ENCODE assay signal across 14 cellular contexts in the genomic region with DNA sequence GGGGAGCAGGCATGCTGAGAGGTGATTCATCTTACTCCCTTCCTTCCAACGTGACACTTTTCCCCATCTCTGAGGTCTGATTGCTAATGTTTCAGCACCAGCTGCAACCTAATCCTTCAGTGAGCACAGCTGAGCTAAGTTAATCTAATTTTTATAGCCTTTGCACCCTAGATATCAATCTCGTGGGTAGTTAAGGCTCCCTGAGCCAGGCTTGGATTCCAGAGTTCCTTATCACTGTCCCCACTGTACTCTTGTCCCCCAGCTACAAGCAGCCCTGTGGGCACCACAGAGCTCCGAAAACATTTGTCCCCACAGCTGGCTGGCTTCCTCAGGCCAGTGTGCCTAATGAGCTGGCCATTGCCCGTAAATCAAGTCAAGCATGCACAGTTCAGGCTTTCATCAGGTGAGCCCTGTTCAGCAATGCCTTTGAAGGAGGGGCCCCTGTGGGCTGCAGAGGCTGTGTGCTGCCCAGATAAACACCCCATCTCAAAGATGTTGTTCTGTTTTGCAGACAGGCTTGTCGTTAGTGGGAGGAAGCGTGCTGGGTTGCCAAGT.
A peak's percentile ranks its signal among the peaks of the same experiment; 100 is the strongest.
DNase-seq lines count a peak whose midpoint lies in the region; ATAC-seq, FAIRE-seq and TF ChIP-seq lines count a peak whose summit lies in the region.
"Had no signal": no experiment of that assay in that cellular context is flagged by ENCODE, and none has a peak within 500 bp of the region (broad histone marks: within the 10 kb centered on the region; RNA-seq: fewer than 3 reads in every experiment).

No MANE protein-coding gene starts in this region.

- no peak overlapping the region for H3K4me2 ChIP-seq in OCI-LY7 (ENCODE audit: low read length)

- H3K27ac ChIP-seq in OCI-LY7 (ENCODE audit: low read depth, low read length, poor library complexity, severe bottlenecking), result no peak overlapping the region
- H3K27ac ChIP-seq: ascending aorta, SK-N-MC, tibial nerve had no signal

- TF ChIP-seq CTCF in fibroblast of mammary gland (conservative IDR thresholded peaks at IDR 0.05; ENCODE audit: control insufficient read depth, insufficient read depth, low read depth, low read length) (no peak), OCI-LY7 (conservative IDR thresholded peaks at IDR 0.05; ENCODE audit: low read length) (no peak)

- CTCF ChIA-PET in OCI-LY7 (lab: Charles Lee; ENCODE audit: unreplicated experiment), result no interaction called here

- intact Hi-C loops in sciatic nerve (cut with DNase I), result no loop called here
- intact Hi-C loops in OCI-LY7 (cut with micrococcal nuclease; ENCODE audit: unreplicated experiment), result no loop called here

- H4K20me1 ChIP-seq in OCI-LY7 (ENCODE audit: insufficient read depth, low read length), result no peaks in the 10 kb centered on the region

- no TSS peak for BruUV-seq in OCI-LY7 (replicated peaks; lab: Mats Ljungman, UMichigan)

- no peaks in the 10 kb centered on the region for H3K9me2 ChIP-seq in OCI-LY7 (ENCODE audit: insufficient read depth, low read length)

- no peaks in the 10 kb centered on the region for H3K9me3 ChIP-seq in OCI-LY7 (ENCODE audit: low read length)
- H3K9me3 ChIP-seq: ascending aorta, tibial nerve had no signal

- no peak overlapping the region for H2AFZ ChIP-seq in OCI-LY7 (ENCODE audit: low read length)

- H3K36me3 ChIP-seq in OCI-LY7 (ENCODE audit: insufficient read depth, low read length), result no peaks in the 10 kb centered on the region
- H3K36me3 ChIP-seq: ascending aorta, tibial nerve had no signal

- POLR2A ChIA-PET in OCI-LY7 (lab: Charles Lee), result interaction anchor here (0.6 to 1.5 kb wide), 2 partner anchors 13 to 98 kb away, joined by 3 to 4 read pairs; no protein-coding TSS in a partner anchor

- no peaks in the 10 kb centered on the region for H3K4me1 ChIP-seq in OCI-LY7 (ENCODE audit: insufficient read depth, low read length, poor library complexity, severe bottlenecking)
- H3K4me1 ChIP-seq: ascending aorta, tibial nerve had no signal

- FAIRE-seq in RCC 7860 (lab: Jason Lieb, UNC), result peak; percentile 92

- peak; percentile 9 for DNase-seq in HS-27A (ENCODE audit: low read depth)
- DNase-seq in RCC 7860 (ENCODE audit: low spot score), result peak; percentile 74
- peak; percentile 18 for DNase-seq in fibroblast of mammary gland (ENCODE audit: low read depth)
- DNase-seq in sciatic nerve (ENCODE audit: low spot score), result no peak
- no peak for DNase-seq in NCI-H1436 treated with DMSO at 0.1 percent for 48 hours (lab: John Stamatoyannopoulos, UW)
- no peak for DNase-seq in OCI-LY7 (ENCODE audit: low spot score)
- DNase-seq: activated CD4-positive, CD25-positive, alpha-beta regulatory T cell; activated T-cell treated with anti-CD3 and anti-CD28 coated beads, Interleukin-2, amount 50 U/mL, for 4 hours had no signal

- H3K4me3 ChIP-seq in fibroblast of mammary gland (ENCODE audit: control insufficient read depth, low read depth, low read length) (no peak overlapping the region), OCI-LY7 (ENCODE audit: low read depth, low read length, poor library complexity, severe bottlenecking) (no peak overlapping the region)
- H3K4me3 ChIP-seq: ascending aorta, SK-N-MC, tibial nerve had no signal

- ATAC-seq in sciatic nerve (peak; percentile 36), HG03571 (IDR thresholded peaks at IDR 0.05; ENCODE audit: unreplicated experiment) (no peak), HG02763 (IDR thresholded peaks at IDR 0.05; ENCODE audit: unreplicated experiment) (no peak)
- ATAC-seq: activated T-cell treated with anti-CD3 and anti-CD28 coated beads, Interleukin-2, amount 50 U/mL, for 4 hours; right cardiac atrium had no signal

- H3K79me2 ChIP-seq in OCI-LY7 (ENCODE audit: insufficient read depth, low read depth, low read length), result no peaks in the 10 kb centered on the region

Comparison
In these comparisons a context has a peak if more than half of its experiments do, and no peak if none do; other contexts are left out.
1. DNase-seq: peak in HS-27A (single experiment), RCC 7860 (single experiment) and fibroblast of mammary gland (single experiment); none in sciatic nerve (single experiment), NCI-H1436 treated with DMSO at 0.1 percent for 48 hours (single experiment) and OCI-LY7 (single experiment).